ENCODE assay signal across 18 cellular contexts in the genomic region with DNA sequence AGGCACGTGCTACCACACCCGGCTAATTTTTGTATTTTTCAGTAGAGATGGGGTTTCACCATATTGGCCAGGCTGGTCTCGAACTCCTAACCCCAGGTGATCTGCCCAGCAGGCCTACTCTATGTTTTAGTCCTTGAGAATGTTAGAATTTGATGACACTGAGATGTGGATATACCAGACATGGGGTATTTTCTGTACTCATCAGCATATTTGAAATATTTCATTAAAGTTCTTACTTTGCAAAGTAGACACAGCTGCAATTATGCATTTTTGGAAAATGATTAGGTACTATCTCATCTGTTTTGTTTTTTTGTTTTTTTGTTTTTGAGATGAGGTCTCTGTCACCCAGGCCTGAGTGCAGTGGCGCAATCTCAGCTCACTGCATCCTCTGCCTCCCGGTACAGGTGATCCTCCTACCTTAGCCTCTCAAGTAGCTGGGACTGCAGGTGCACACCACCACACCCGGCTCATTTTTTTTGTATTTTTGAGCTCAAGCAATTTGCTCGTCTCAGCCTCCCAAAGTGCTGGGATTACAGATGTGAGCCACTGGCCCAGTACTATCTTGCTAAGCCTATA. TPM values are rescaled to one million over a fixed set of nuclear protein-coding genes. Genes with fewer than 3 reads are reported as not detected.
DNase-seq lines count a peak whose midpoint lies in the region; ATAC-seq and TF ChIP-seq lines count a peak whose summit lies in the region.
"Had no signal": no experiment of that assay in that cellular context is flagged by ENCODE, and none has a peak within 500 bp of the region (broad histone marks: within the 10 kb centered on the region; RNA-seq: fewer than 3 reads in every experiment).

No MANE protein-coding gene starts in this region.

- H3K9ac ChIP-seq in GM23248 (peak overlapping the region; percentile 28; the same call in 1 of the 2 replicates), mammary epithelial cell (ENCODE audit: insufficient read depth, low read length) (no peak overlapping the region)

- H3F3A ChIP-seq in GM23248 (ENCODE audit: insufficient read depth): peaks cover 31% of the 10 kb centered on the region

- H3K27ac ChIP-seq in GM23248 (peak overlapping the region; percentile 66), mammary epithelial cell (ENCODE audit: insufficient read depth, low read depth, low read length) (no peak overlapping the region), lower lobe of right lung (peak overlapping the region; percentile 72), stomach (peak overlapping the region in 4 of 5 donors; percentile 45 to 80 (median 70)), Peyer's patch (peak overlapping the region in 2 of 4 donors; percentile 35 to 66)
- H3K27ac ChIP-seq: brain microvascular endothelial cell had no signal

- no peaks in the 10 kb centered on the region for H3K9me2 ChIP-seq in GM23248 (ENCODE audit: insufficient read depth)

- no peak for ATAC-seq in lower lobe of right lung
- ATAC-seq: natural killer cell had no signal

- DNase-seq in GM23248 (no peak), mammary epithelial cell (no peak), lower lobe of right lung (no peak), stomach (no peak), NCI-H2029 treated with DMSO at 0.1 percent for 48 hours (lab: John Stamatoyannopoulos, UW) (no peak), Peyer's patch (no peak), HuH-7 (ENCODE audit: low spot score) (no peak), G401 (ENCODE audit: low spot score) (no peak)
- DNase-seq: activated B cell treated with CpG ODN at 0.5 μM for 24 hours; activated naive CD4-positive, alpha-beta T cell; BE2C; brain microvascular endothelial cell; DMS79 treated with DMSO at 0.1 percent for 48 hours; glutamatergic neuron; kidney glomerular epithelial cell; natural killer cell; NCI-H446 treated with DMSO at 0.1 percent for 48 hours; stimulated activated naive CD4-positive, alpha-beta T cell treated with Interleukin-2 at 50 U/mL for 16 hours had no signal

- H3K27me3 ChIP-seq in GM23248 (replicated peaks; ENCODE audit: insufficient read depth) (no peaks in the 10 kb centered on the region), mammary epithelial cell (ENCODE audit: insufficient read depth, low read length) (no peaks in the 10 kb centered on the region), lower lobe of right lung (ENCODE audit: low read depth) (no peaks in the 10 kb centered on the region), stomach (no peaks in the 10 kb centered on the region), Peyer's patch (no peaks in the 10 kb centered on the region)
- H3K27me3 ChIP-seq: BE2C, brain microvascular endothelial cell had no signal

- BruUV-seq in mammary epithelial cell (replicated peaks; lab: Mats Ljungman, UMichigan): no TSS peak

- CTCF ChIA-PET in mammary epithelial cell (lab: Charles Lee; ENCODE audit: low non-redundant PET): no interaction called here

- dilution Hi-C loops in mammary epithelial cell (cut with HindIII; ENCODE audit: low sequenced_read_pairs): no loop called here

- H3K4me1 ChIP-seq in GM23248 (ENCODE audit: insufficient read depth) (peaks cover 33% of the 10 kb centered on the region), mammary epithelial cell (ENCODE audit: insufficient read depth, low read length) (peaks cover 53% of the 10 kb centered on the region), lower lobe of right lung (peaks cover 65% of the 10 kb centered on the region), stomach (peaks cover 48 to 71% (median 63%) of the 10 kb centered on the region in 4 donors), Peyer's patch (peaks cover 0 to 41% (median 0%) of the 10 kb centered on the region in 4 donors)
- H3K4me1 ChIP-seq: BE2C had no signal

- no peak for TF ChIP-seq CTCF in mammary epithelial cell (conservative IDR thresholded peaks at IDR 0.05 in 1 of 2, IDR thresholded peaks at IDR 0.05 in 1 of 2; ENCODE audit: extremely low read depth in 1 of 2, insufficient read depth in 1 of 2, low read depth in 1 of 2, low read length in 2 of 2)
- TF ChIP-seq CTCF in lower lobe of right lung (IDR thresholded peaks at IDR 0.05): no peak
- TF ChIP-seq CTCF in stomach (IDR thresholded peaks at IDR 0.05): no peak
- TF ChIP-seq CTCF in Peyer's patch (IDR thresholded peaks at IDR 0.05): no peak

- H3K9me3 ChIP-seq in GM23248 (ENCODE audit: low read depth): no peaks in the 10 kb centered on the region
- no peaks in the 10 kb centered on the region for H3K9me3 ChIP-seq in mammary epithelial cell (replicated peaks; ENCODE audit: insufficient read depth, low read length)
- no peaks in the 10 kb centered on the region for H3K9me3 ChIP-seq in lower lobe of right lung
- H3K9me3 ChIP-seq in stomach: no peaks in the 10 kb centered on the region
- no peaks in the 10 kb centered on the region for H3K9me3 ChIP-seq in Peyer's patch
- H3K9me3 ChIP-seq: BE2C had no signal

- intact Hi-C loops in mammary epithelial cell (cut with micrococcal nuclease): no loop called here
- intact Hi-C loops in lower lobe of right lung (cut with DNase I): no loop called here
- intact Hi-C loops in stomach (cut with DNase I; ENCODE audit: low total_unique reads): no loop called here

- H2AFZ ChIP-seq in GM23248: peak overlapping the region; percentile 7; the same call in 1 of the 2 replicates
- no peak overlapping the region for H2AFZ ChIP-seq in mammary epithelial cell (ENCODE audit: low read depth, low read length)

- H4K20me1 ChIP-seq in GM23248 (ENCODE audit: insufficient read depth): no peaks in the 10 kb centered on the region
- H4K20me1 ChIP-seq in mammary epithelial cell (ENCODE audit: insufficient read depth, low read length): peaks cover 4% of the 10 kb centered on the region

- no peaks in the 10 kb centered on the region for H3K36me3 ChIP-seq in GM23248 (ENCODE audit: low read depth)
- peaks cover 8% of the 10 kb centered on the region for H3K36me3 ChIP-seq in mammary epithelial cell (ENCODE audit: insufficient read depth, low read length)
- H3K36me3 ChIP-seq in lower lobe of right lung: no peaks in the 10 kb centered on the region
- peaks cover 0 to 5% (median 0%) of the 10 kb centered on the region in 4 donors for H3K36me3 ChIP-seq in stomach
- H3K36me3 ChIP-seq in Peyer's patch: peaks cover 0 to 6% (median 0%) of the 10 kb centered on the region in 3 donors
- H3K36me3 ChIP-seq: BE2C, brain microvascular endothelial cell had no signal

- in situ Hi-C loops in GM23248 (cut with MboI): no loop called here
- in situ Hi-C loops in mammary epithelial cell (cut with MboI; ENCODE audit: low sequenced_read_pairs in 2 of 2): no loop called here
- in situ Hi-C loops in G401 (cut with HindIII; ENCODE audit: low sequenced_read_pairs): no loop called here

- 91 to 94% methylated on average over 7 of the region's 7 CpGs for WGBS in GM23248 (ENCODE audit: low coverage in 1 of 2, low lambda C conversion rate in 2 of 2, missing lambda C conversion rate in 2 of 2), 2 experiments
- 64% methylated on average over 7 of the region's 7 CpGs for WGBS in mammary epithelial cell (ENCODE audit: low coverage, missing lambda C conversion rate)
- WGBS in stomach, 5 donors: 89 to 91% (median 90%) methylated on average over 7 of the region's 7 CpGs

- TF ChIP-seq POLR2A in stomach (IDR thresholded peaks at IDR 0.05) (no peak), Peyer's patch (IDR thresholded peaks at IDR 0.05) (no peak)

- H3K79me2 ChIP-seq in GM23248 (ENCODE audit: insufficient read depth) (no peaks in the 10 kb centered on the region), mammary epithelial cell (ENCODE audit: insufficient read depth, low read length) (peaks cover 99% of the 10 kb centered on the region)

- H3K4me3 ChIP-seq in GM23248: peak overlapping the region; percentile 30; the same call in 1 of the 2 replicates
- no peak overlapping the region for H3K4me3 ChIP-seq in mammary epithelial cell (replicated peaks in 1 of 3; ENCODE audit: insufficient read depth in 1 of 3, low read depth in 2 of 3, low read length in 3 of 3)
- no peak overlapping the region for H3K4me3 ChIP-seq in lower lobe of right lung
- no peak overlapping the region for H3K4me3 ChIP-seq in stomach
- no peak overlapping the region for H3K4me3 ChIP-seq in Peyer's patch

- peak overlapping the region; percentile 60 for H3K4me2 ChIP-seq in GM23248 (ENCODE audit: unreplicated experiment)
- peak overlapping the region; percentile 37 for H3K4me2 ChIP-seq in mammary epithelial cell (ENCODE audit: insufficient read depth, low read depth, low read length)

- TF ChIP-seq EP300 in stomach (IDR thresholded peaks at IDR 0.05): no peak

RNA-seq across cellular contexts. Expression of gene SPINT2, which starts 12.7 kb away (rescaled TPM):
- total RNA-seq in GM23248 (2014; rRNA removed; shearing (Covaris generic)): 3.2 and 9.5 TPM in 2 replicates
- polyA plus RNA-seq in GM23248 (2016; fragmentation: Nextera tagmentation; extraction: Ambion mirVana) (9.3 and 9.8 TPM in 2 replicates), mammary epithelial cell (333 TPM), stomach (100 to 1,000 TPM in 2 of 3 donors, 10 to 100 TPM in 1; 54.5 to 255 (median 184) TPM)
- total RNA-seq in mammary epithelial cell (100 to 1,000 TPM; 775 to 871 TPM), lower lobe of right lung (202 TPM), stomach (1,000 to 10,000 TPM in 1 of 5 donors, 100 to 1,000 TPM in 2, 10 to 100 TPM in 2; 29.8 to 1,508 (median 255) TPM), Peyer's patch (1,000 to 10,000 TPM in 2 of 4 donors, 100 to 1,000 TPM in 2; 158 to 1,321 (median 873) TPM)
- polyA minus RNA-seq in mammary epithelial cell: 334 TPM
- total RNA-seq in G401 (2014; rRNA removed; shearing (Covaris generic)): 240 and 383 TPM in 2 replicates

RNA-seq across cellular contexts. Expression of gene PPP1R14A, which starts 20.9 kb away (rescaled TPM):
- 0.65 TPM in 1 of 2 replicates, not detected in the other for total RNA-seq in GM23248 (2014; rRNA removed; shearing (Covaris generic))
- polyA plus RNA-seq in GM23248 (2016; fragmentation: Nextera tagmentation; extraction: Ambion mirVana) (4.0 and 5.3 TPM in 2 replicates), mammary epithelial cell (3.4 TPM), stomach (100 to 1,000 TPM in 1 of 3 donors, 10 to 100 TPM in 2; 53.2 to 138 (median 54.9) TPM)
- total RNA-seq in mammary epithelial cell (10 to 100 TPM in 1 of 2 donors, 1 to 10 TPM in 1; 4.2 to 10.2 TPM), lower lobe of right lung (65.0 TPM), stomach (100 to 1,000 TPM in 1 of 5 donors, 10 to 100 TPM in 3, 1 to 10 TPM in 1; 8.8 to 197 (median 31.6) TPM), Peyer's patch (10 to 100 TPM in 2 of 4 donors, 1 to 10 TPM in 2; 8.2 to 28.1 (median 17.7) TPM)
- polyA minus RNA-seq in mammary epithelial cell: not detected
- 31.7 and 68.9 TPM in 2 replicates for total RNA-seq in G401 (2014; rRNA removed; shearing (Covaris generic))

RNA-seq across cellular contexts. Expression of gene C19orf33, which starts 27.0 kb away (rescaled TPM):
- total RNA-seq in GM23248 (2014; rRNA removed; shearing (Covaris generic)): not detected in 2 replicates
- polyA plus RNA-seq in GM23248 (2016; fragmentation: Nextera tagmentation; extraction: Ambion mirVana) (not detected in 2 replicates), mammary epithelial cell (445 TPM), stomach (1,000 to 10,000 TPM in 2 of 3 donors, 100 to 1,000 TPM in 1; 388 to 1,069 (median 1,022) TPM)
- total RNA-seq in mammary epithelial cell (100 to 1,000 TPM in 1 of 2 donors, 10 to 100 TPM in 1; 39.7 to 162 TPM), lower lobe of right lung (35.6 TPM), stomach (100 to 1,000 TPM in 3 of 5 donors, 10 to 100 TPM in 2; 33.5 to 287 (median 171) TPM), Peyer's patch (100 to 1,000 TPM in 3 of 4 donors, 10 to 100 TPM in 1; 39.6 to 444 (median 348) TPM)
- polyA minus RNA-seq in mammary epithelial cell: 5.5 TPM
- total RNA-seq in G401 (2014; rRNA removed; shearing (Covaris generic)): not detected in 2 replicates

RNA-seq across cellular contexts. Expression of gene YIF1B, which starts 38.7 kb away (rescaled TPM):
- 143 and 162 TPM in 2 replicates for total RNA-seq in GM23248 (2014; rRNA removed; shearing (Covaris generic))
- polyA plus RNA-seq in GM23248 (2016; fragmentation: Nextera tagmentation; extraction: Ambion mirVana): 191 and 199 TPM in 2 replicates
- 10 to 100 TPM; 43.8 to 74.7 TPM for total RNA-seq in mammary epithelial cell
- 44.8 TPM for polyA plus RNA-seq in mammary epithelial cell
- 20.7 TPM for polyA minus RNA-seq in mammary epithelial cell
- total RNA-seq in lower lobe of right lung: 38.9 TPM
- 10 to 100 TPM in 2 of 5 donors, 1 to 10 TPM in 3; 4.7 to 30.4 (median 7.2) TPM for total RNA-seq in stomach
- polyA plus RNA-seq in stomach: 10 to 100 TPM; 18.8 to 28.0 (median 24.2) TPM
- total RNA-seq in Peyer's patch: 10 to 100 TPM; 11.6 to 31.4 (median 15.0) TPM
- total RNA-seq in G401 (2014; rRNA removed; shearing (Covaris generic)): 114 TPM in 2 replicates

RNA-seq across cellular contexts. Expression of gene KCNK6, which starts 42.6 kb away (rescaled TPM):
- 12.1 and 13.7 TPM in 2 replicates for total RNA-seq in GM23248 (2014; rRNA removed; shearing (Covaris generic))
- polyA plus RNA-seq in GM23248 (2016; fragmentation: Nextera tagmentation; extraction: Ambion mirVana): 15.5 and 16.8 TPM in 2 replicates
- total RNA-seq in mammary epithelial cell: 10 to 100 TPM; 14.2 to 46.6 TPM
- 17.8 TPM for polyA plus RNA-seq in mammary epithelial cell
- 3.0 TPM for polyA minus RNA-seq in mammary epithelial cell
- 11.5 TPM for total RNA-seq in lower lobe of right lung
- total RNA-seq in stomach: 10 to 100 TPM in 2 of 5 donors, 1 to 10 TPM in 2, under 1 TPM in 1; under 0.01 to 32.2 (median 5.4) TPM
- 1 to 10 TPM; 3.2 to 10.0 (median 9.5) TPM for polyA plus RNA-seq in stomach
- total RNA-seq in Peyer's patch: 10 to 100 TPM in 2 of 4 donors, 1 to 10 TPM in 2; 7.4 to 19.3 (median 12.3) TPM
- total RNA-seq in G401 (2014; rRNA removed; shearing (Covaris generic)): 1.2 and 1.4 TPM in 2 replicates

Comparison
In these comparisons a context has a peak if more than half of its experiments do, and no peak if none do; other contexts are left out.
1. RNA of gene C19orf33, which starts 27.0 kb away (total RNA-seq): 39.6 to 444 TPM in Peyer's patch, 33.5 to 287 TPM in stomach, 39.7 to 162 TPM in mammary epithelial cell and 35.6 TPM in lower lobe of right lung (single experiment); not detected in GM23248 and not detected in G401; every median in the first group is over 10 times any median in the second.